Comparison of ENCODE assay signal across 3 cellular contexts in the genomic region with DNA sequence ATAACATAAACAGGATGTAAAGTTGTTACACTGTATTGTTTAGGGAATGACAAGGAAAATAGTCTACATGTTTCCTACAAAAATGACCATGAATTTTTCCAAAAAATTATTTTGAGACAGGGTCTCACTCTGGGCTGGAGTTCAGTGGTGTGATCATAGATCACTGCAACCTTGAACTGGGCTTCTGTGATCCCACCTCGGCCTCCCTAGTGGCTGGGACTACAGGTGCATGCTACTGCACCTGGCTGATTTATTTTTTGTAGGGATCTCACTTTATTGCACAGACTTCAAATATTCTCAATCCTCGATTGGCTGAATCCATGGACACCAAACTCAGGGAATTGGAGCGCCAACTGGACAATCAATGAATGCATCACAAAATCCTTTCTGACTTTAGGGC.
A peak's percentile ranks its signal among the peaks of the same experiment; 100 is the strongest.
TF ChIP-seq lines count a peak whose summit lies in the region.

No MANE protein-coding gene starts in this region.

TF ChIP-seq in SK-N-SH, 30 proteins besides CTCF, POLR2A, EP300 and RAD21:
- TF ChIP-seq POLR2AphosphoS5 (IDR thresholded peaks at IDR 0.05; ENCODE audit: low read depth, low read length) (0 out of 2 replicates have a peak, but pooled peaks have one; percentile 14), FOSL2 (IDR thresholded peaks at IDR 0.05; ENCODE audit: borderline replicate concordance, low read depth) (no peak)

TF ChIP-seq in SK-N-SH treated with all-trans-retinoic acid at 6 μM for 48 hours, 23 proteins besides CTCF, POLR2A, EP300 and RAD21:
- no peak for TF ChIP-seq BACH2 (CRISPR knock-in tag; IDR thresholded peaks at IDR 0.05; ENCODE audit: borderline replicate concordance)
- no peak for TF ChIP-seq CSDC2 (CRISPR knock-in tag; IDR thresholded peaks at IDR 0.05)
- TF ChIP-seq TOX (CRISPR knock-in tag; IDR thresholded peaks at IDR 0.05; ENCODE audit: borderline replicate concordance) = no peak
- no peak for TF ChIP-seq SNAI2 (CRISPR knock-in tag; IDR thresholded peaks at IDR 0.05)
- TF ChIP-seq OSR1 (CRISPR knock-in tag; IDR thresholded peaks at IDR 0.05) = no peak

TF ChIP-seq in K562, 482 proteins besides CTCF, POLR2A, EP300 and RAD21:
- TF ChIP-seq MCM2 (IDR thresholded peaks at IDR 0.05; ENCODE audit: low read depth) = no peak
- no peak for TF ChIP-seq GABPA (tag; conservative IDR thresholded peaks at IDR 0.05; ENCODE audit: low read depth)
- no peak for TF ChIP-seq ZBTB17 (CRISPR knock-in tag; IDR thresholded peaks at IDR 0.05)
- no peak for TF ChIP-seq TEAD2 (tag; IDR thresholded peaks at IDR 0.05)
- TF ChIP-seq POLR2H (tag; IDR thresholded peaks at IDR 0.05; ENCODE audit: low read depth) = no peak
- TF ChIP-seq DIDO1 (tag; IDR thresholded peaks at IDR 0.05; ENCODE audit: low read depth) = no peak
- no peak for TF ChIP-seq POLR3G (IDR thresholded peaks at IDR 0.05; ENCODE audit: extremely low read depth, insufficient read length, insufficient replicate concordance)
- TF ChIP-seq TAF9B (IDR thresholded peaks at IDR 0.05; ENCODE audit: partially characterized antibody) = no peak
- TF ChIP-seq PURB (CRISPR knock-in tag; IDR thresholded peaks at IDR 0.05; ENCODE audit: low read depth) = no peak
- no peak for TF ChIP-seq POLR2AphosphoS5 (IDR thresholded peaks at IDR 0.05; ENCODE audit: control insufficient read depth, insufficient read depth, low read depth, low read length)
- TF ChIP-seq ZNF79 (CRISPR knock-in tag; IDR thresholded peaks at IDR 0.05; ENCODE audit: low read depth) = no peak
- TF ChIP-seq, protein P1, sequence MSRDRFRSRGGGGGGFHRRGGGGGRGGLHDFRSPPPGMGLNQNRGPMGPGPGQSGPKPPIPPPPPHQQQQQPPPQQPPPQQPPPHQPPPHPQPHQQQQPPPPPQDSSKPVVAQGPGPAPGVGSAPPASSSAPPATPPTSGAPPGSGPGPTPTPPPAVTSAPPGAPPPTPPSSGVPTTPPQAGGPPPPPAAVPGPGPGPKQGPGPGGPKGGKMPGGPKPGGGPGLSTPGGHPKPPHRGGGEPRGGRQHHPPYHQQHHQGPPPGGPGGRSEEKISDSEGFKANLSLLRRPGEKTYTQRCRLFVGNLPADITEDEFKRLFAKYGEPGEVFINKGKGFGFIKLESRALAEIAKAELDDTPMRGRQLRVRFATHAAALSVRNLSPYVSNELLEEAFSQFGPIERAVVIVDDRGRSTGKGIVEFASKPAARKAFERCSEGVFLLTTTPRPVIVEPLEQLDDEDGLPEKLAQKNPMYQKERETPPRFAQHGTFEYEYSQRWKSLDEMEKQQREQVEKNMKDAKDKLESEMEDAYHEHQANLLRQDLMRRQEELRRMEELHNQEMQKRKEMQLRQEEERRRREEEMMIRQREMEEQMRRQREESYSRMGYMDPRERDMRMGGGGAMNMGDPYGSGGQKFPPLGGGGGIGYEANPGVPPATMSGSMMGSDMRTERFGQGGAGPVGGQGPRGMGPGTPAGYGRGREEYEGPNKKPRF (IDR thresholded peaks at IDR 0.05; ENCODE audit: low read depth, low read length) = no peak
- no peak for TF ChIP-seq PCBP2 (IDR thresholded peaks at IDR 0.05; ENCODE audit: low read depth, low read length, poor library complexity, severe bottlenecking)
- no peak for TF ChIP-seq HNRNPH1 (optimal IDR thresholded peaks at IDR 0.05; ENCODE audit: low read depth, low read length)
- TF ChIP-seq SREBF1 (IDR thresholded peaks at IDR 0.05; ENCODE audit: borderline replicate concordance, low read depth, low read length) = no peak
- peak; percentile 3; the same call in 1 of the 2 replicates for TF ChIP-seq SUPT5H (IDR thresholded peaks at IDR 0.05)
- TF ChIP-seq EZH2 (IDR thresholded peaks at IDR 0.05; ENCODE audit: borderline replicate concordance, low read depth, low read length) = no peak
- TF ChIP-seq, protein P2, sequence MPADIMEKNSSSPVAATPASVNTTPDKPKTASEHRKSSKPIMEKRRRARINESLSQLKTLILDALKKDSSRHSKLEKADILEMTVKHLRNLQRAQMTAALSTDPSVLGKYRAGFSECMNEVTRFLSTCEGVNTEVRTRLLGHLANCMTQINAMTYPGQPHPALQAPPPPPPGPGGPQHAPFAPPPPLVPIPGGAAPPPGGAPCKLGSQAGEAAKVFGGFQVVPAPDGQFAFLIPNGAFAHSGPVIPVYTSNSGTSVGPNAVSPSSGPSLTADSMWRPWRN (IDR thresholded peaks at IDR 0.05; ENCODE audit: low read depth) = no peak
- TF ChIP-seq MYNN (IDR thresholded peaks at IDR 0.05) = peak; percentile 15; the same call in 1 of the 2 replicates
- no peak for TF ChIP-seq MYNN (CRISPR knock-in tag; IDR thresholded peaks at IDR 0.05)
- TF ChIP-seq MCM7 (IDR thresholded peaks at IDR 0.05) = no peak
- no peak for TF ChIP-seq ZKSCAN8 (CRISPR knock-in tag; IDR thresholded peaks at IDR 0.05)
- TF ChIP-seq ATF7 (IDR thresholded peaks at IDR 0.05) = no peak
- TF ChIP-seq JUND (IDR thresholded peaks at IDR 0.05; ENCODE audit: borderline replicate concordance, low read depth, low read length) = no peak
- TF ChIP-seq JUND (tag; IDR thresholded peaks at IDR 0.05; ENCODE audit: borderline replicate concordance, low read depth, low read length) = no peak
- TF ChIP-seq POLR2AphosphoS2 (IDR thresholded peaks at IDR 0.05; ENCODE audit: low read length) = peak; percentile 66; the same call in 1 of the 2 replicates
